In genomic region chrX:37752941-37753340, GRCh38 we compare ENCODE assay signal across 24 cellular contexts. TPM values are rescaled to one million over a fixed set of nuclear protein-coding genes. Genes with fewer than 3 reads are reported as not detected.
DNase-seq lines count a peak whose midpoint lies in the region; ATAC-seq and TF ChIP-seq lines count a peak whose summit lies in the region.
"Had no signal": no experiment of that assay in that cellular context is flagged by ENCODE, and none has a peak within 500 bp of the region (broad histone marks: within the 10 kb centered on the region; RNA-seq: fewer than 3 reads in every experiment).

No MANE protein-coding gene starts in this region.

- H3K4me3 ChIP-seq in CD8-positive, alpha-beta T cell (ENCODE audit: low read depth, low read length), result no peak overlapping the region
- H3K4me3 ChIP-seq: body of pancreas, testis had no signal

- H3K36me3 Mint-ChIP-seq in CD8-positive, alpha-beta T cell, result no peaks in the 10 kb centered on the region
- no peaks in the 10 kb centered on the region for H3K36me3 Mint-ChIP-seq in memory B cell

- CTCF ChIA-PET in CD8-positive, alpha-beta T cell (lab: Charles Lee), result interaction anchor here (1.3 kb wide), 1 partner anchor 72 kb away, joined by 3 read pairs; no protein-coding TSS in a partner anchor

- no peak overlapping the region for H3K27ac ChIP-seq in CD8-positive, alpha-beta T cell (ENCODE audit: low read depth, low read length)
- H3K27ac ChIP-seq: body of pancreas, testis had no signal

- peak overlapping the region; percentile 79 for H3K27ac Mint-ChIP-seq in CD8-positive, alpha-beta T cell
- peak overlapping the region; percentile 24 for H3K27ac Mint-ChIP-seq in memory B cell
- H3K27ac Mint-ChIP-seq: activated CD4-positive, alpha-beta T cell treated with anti-CD3 and anti-CD28 coated beads for 36 hours; nephron had no signal

- H3K27me3 ChIP-seq in CD8-positive, alpha-beta T cell (ENCODE audit: insufficient read depth, low read length), result no peaks in the 10 kb centered on the region
- H3K27me3 ChIP-seq: BE2C, body of pancreas, testis had no signal

- no peak for DNase-seq in CD8-positive, alpha-beta T cell
- DNase-seq in Kasumi-1 (lab: John Stamatoyannopoulos, UW) (peak; percentile 29 to 50), SIG-M5 treated with dmso at 0.1 percent for 504 hours (lab: John Stamatoyannopoulos, UW; ENCODE audit: unreplicated experiment) (peak; percentile 91), memory B cell (ENCODE audit: low spot score in 2 of 2) (no peak)
- DNase-seq: activated CD4-positive, alpha-beta T cell treated with anti-CD3 and anti-CD28 coated beads for 36 hours; activated naive CD4-positive, alpha-beta T cell treated with anti-CD3 and anti-CD28 coated beads, Interleukin-2, amount 50 U/mL, for 16 hours; activated T-cell treated with anti-CD3 and anti-CD28 coated beads for 4 hours; BE2C; body of pancreas; DMS53; islet precursor cell; NCI-H1048; NCI-H2029 treated with DMSO at 0.1 percent for 48 hours; NCI-H446; SHP77; stimulated activated CD4-positive, alpha-beta T cell treated with anti-CD3 and anti-CD28 coated beads, Interleukin-4, amount 100 ng/mL, for 4 hours; T1000; testis had no signal

- no peak for ATAC-seq in CD8-positive, alpha-beta T cell
- ATAC-seq in memory B cell (ENCODE audit: low read depth) (no peak), GM18502 (IDR thresholded peaks at IDR 0.05; ENCODE audit: poor library complexity, unreplicated experiment) (no peak), GM19463 (IDR thresholded peaks at IDR 0.05; ENCODE audit: unreplicated experiment) (no peak), HG02840 (IDR thresholded peaks at IDR 0.05; ENCODE audit: low FRiP score, unreplicated experiment) (no peak)
- ATAC-seq: activated CD4-positive, alpha-beta T cell treated with anti-CD3 and anti-CD28 coated beads for 36 hours; body of pancreas; HepG2 had no signal

- no peaks in the 10 kb centered on the region for H3K27me3 Mint-ChIP-seq in CD8-positive, alpha-beta T cell (ENCODE audit: low read depth)
- H3K27me3 Mint-ChIP-seq in memory B cell, result no peaks in the 10 kb centered on the region
- H3K27me3 Mint-ChIP-seq: activated CD4-positive, alpha-beta T cell treated with anti-CD3 and anti-CD28 coated beads for 36 hours had no signal

- no peak overlapping the region for H3K4me3 Mint-ChIP-seq in CD8-positive, alpha-beta T cell
- no peak overlapping the region for H3K4me3 Mint-ChIP-seq in memory B cell
- H3K4me3 Mint-ChIP-seq: activated CD4-positive, alpha-beta T cell treated with anti-CD3 and anti-CD28 coated beads for 36 hours; nephron had no signal

- intact Hi-C loops in CD8-positive, alpha-beta T cell (cut with DNase I, micrococcal nuclease), result no loop called here

- no peak for TF ChIP-seq CTCF in CD8-positive, alpha-beta T cell (IDR thresholded peaks at IDR 0.05)

- no peaks in the 10 kb centered on the region for H3K9me3 ChIP-seq in CD8-positive, alpha-beta T cell (ENCODE audit: low read length)
- H3K9me3 ChIP-seq: BE2C, body of pancreas, testis had no signal

- H3K9me3 Mint-ChIP-seq in CD8-positive, alpha-beta T cell, result no peaks in the 10 kb centered on the region
- no peaks in the 10 kb centered on the region for H3K9me3 Mint-ChIP-seq in memory B cell

- H3K4me1 ChIP-seq in CD8-positive, alpha-beta T cell (ENCODE audit: insufficient read depth, low read length), result peaks cover 40% of the 10 kb centered on the region
- H3K4me1 ChIP-seq: BE2C, body of pancreas, testis had no signal

- no peaks in the 10 kb centered on the region for H3K36me3 ChIP-seq in CD8-positive, alpha-beta T cell (ENCODE audit: insufficient read depth, low read length)
- H3K36me3 ChIP-seq: BE2C had no signal

- POLR2A ChIA-PET in CD8-positive, alpha-beta T cell (lab: Charles Lee), result no interaction called here

- H3K4me1 Mint-ChIP-seq in CD8-positive, alpha-beta T cell (ENCODE audit: low read depth), result peaks cover 19% of the 10 kb centered on the region
- H3K4me1 Mint-ChIP-seq in memory B cell, result peaks cover 21% of the 10 kb centered on the region
- H3K4me1 Mint-ChIP-seq: nephron had no signal

RNA-seq across cellular contexts. Expression of gene CYBB, which starts 26.9 kb away (rescaled TPM):
- under 1 TPM; 0.35 to 0.53 TPM for total RNA-seq in CD8-positive, alpha-beta T cell
- total RNA-seq: activated CD4-positive, alpha-beta T cell treated with anti-CD3 and anti-CD28 coated beads for 36 hours; HepG2; lung microvascular endothelial cell had no signal

Comparison
In these comparisons a context has a peak if more than half of its experiments do, and no peak if none do; other contexts are left out.
1. DNase-seq: peak in Kasumi-1 (2 of 2) and SIG-M5 treated with dmso at 0.1 percent for 504 hours (single experiment); none in CD8-positive, alpha-beta T cell (0 of 7) and memory B cell (0 of 2).